ENCODE assay signal across 18 cellular contexts in genomic region chr5:76808142-76808691, GRCh38. TPM values are rescaled to one million over a fixed set of nuclear protein-coding genes. Genes with fewer than 3 reads are reported as not detected.
DNase-seq lines count a peak whose midpoint lies in the region; ATAC-seq and TF ChIP-seq lines count a peak whose summit lies in the region.
"Had no signal": no experiment of that assay in that cellular context is flagged by ENCODE, and none has a peak within 500 bp of the region (broad histone marks: within the 10 kb centered on the region; RNA-seq: fewer than 3 reads in every experiment).

No MANE protein-coding gene starts in this region.

- H2BK120ac ChIP-seq in mesendoderm (ENCODE audit: low read depth, low read length): no peak overlapping the region

- H3K36me3 Mint-ChIP-seq in Caco-2 (ENCODE audit: insufficient read depth, unreplicated experiment) (peaks cover 6% of the 10 kb centered on the region), endothelial cell (ENCODE audit: low read depth, unreplicated experiment) (peaks cover 7% of the 10 kb centered on the region), natural killer cell (no peaks in the 10 kb centered on the region)
- H3K36me3 Mint-ChIP-seq in activated naive CD4-positive, alpha-beta T cell treated with anti-CD3 and anti-CD28 coated beads, Interleukin-2, amount 10 ng/mL, durations not matched to agents 7 days and 5 days: no peaks in the 10 kb centered on the region

- WGBS in mesendoderm (ENCODE audit: extremely low coverage, insufficient coverage, low lambda C conversion rate): no CpG with 5 or more reads among the region's 5 CpGs

- no peak overlapping the region for H3K4me2 ChIP-seq in mesendoderm (ENCODE audit: low read length)

- peak overlapping the region; percentile 66 for H3K56ac ChIP-seq in mesendoderm (ENCODE audit: low read length)

- H3K79me2 ChIP-seq in mesendoderm (ENCODE audit: control insufficient read depth, insufficient read depth, low read length): no peaks in the 10 kb centered on the region

- H3K4me3 Mint-ChIP-seq in Caco-2 (ENCODE audit: unreplicated experiment): peak overlapping the region; percentile 9
- peak overlapping the region; percentile 19 for H3K4me3 Mint-ChIP-seq in endothelial cell (ENCODE audit: unreplicated experiment)
- no peak overlapping the region for H3K4me3 Mint-ChIP-seq in natural killer cell
- H3K4me3 Mint-ChIP-seq in activated naive CD4-positive, alpha-beta T cell treated with anti-CD3 and anti-CD28 coated beads, Interleukin-2, amount 10 ng/mL, durations not matched to agents 7 days and 5 days: no peak overlapping the region
- H3K4me3 Mint-ChIP-seq: activated T-helper 17 cell treated with anti-CD3 and anti-CD28 coated beads, Interleukin-2, amount 50 U/mL, for 72 hours; T-helper 1 cell treated with Interleukin-12 subunit alpha and Interleukin-12 subunit beta and Interleukin-4 antibody, amounts not matched to agents 30 μg/mL and 1 μg/mL, for 36 hours had no signal

- DNase-seq in Caco-2 (no peak), NCI-H524 treated with DMSO at 0.1 percent for 48 hours (lab: John Stamatoyannopoulos, UW) (peak; percentile 49), endothelial cell (ENCODE audit: low spot score) (no peak), mesendoderm (peak; percentile 94), natural killer cell (no peak)
- DNase-seq in activated naive CD4-positive, alpha-beta T cell treated with anti-CD3 and anti-CD28 coated beads, Interleukin-2, amount 10 ng/mL, durations not matched to agents 7 days and 5 days: no peak
- DNase-seq: DMS53; heart right ventricle; NCI-H2081 treated with DMSO at 0.1 percent for 48 hours; OCI-M1; psoas muscle; stimulated activated CD4-positive, alpha-beta T cell treated with anti-CD3 and anti-CD28 coated beads, Interleukin-4, amount 100 ng/mL, for 1 hour; stimulated activated naive CD4-positive, alpha-beta T cell had no signal

- no TSS peak for BruUV-seq in Caco-2 (replicated peaks; lab: Mats Ljungman, UMichigan)

- no peaks in the 10 kb centered on the region for H3K27me3 ChIP-seq in Caco-2 (replicated peaks; ENCODE audit: control insufficient read depth, insufficient read depth, low read length)
- no peaks in the 10 kb centered on the region for H3K27me3 ChIP-seq in mesendoderm (ENCODE audit: insufficient read depth, low read length, poor library complexity)
- H3K27me3 ChIP-seq: heart right ventricle had no signal

- H3K4me1 Mint-ChIP-seq in Caco-2 (ENCODE audit: low read depth, unreplicated experiment) (peaks cover 14% of the 10 kb centered on the region), endothelial cell (ENCODE audit: unreplicated experiment) (peaks cover 39% of the 10 kb centered on the region), natural killer cell (no peaks in the 10 kb centered on the region)
- H3K4me1 Mint-ChIP-seq in activated naive CD4-positive, alpha-beta T cell treated with anti-CD3 and anti-CD28 coated beads, Interleukin-2, amount 10 ng/mL, durations not matched to agents 7 days and 5 days: no peaks in the 10 kb centered on the region
- H3K4me1 Mint-ChIP-seq: activated T-helper 17 cell treated with anti-CD3 and anti-CD28 coated beads, Interleukin-2, amount 50 U/mL, for 72 hours had no signal

- H3K27me3 Mint-ChIP-seq in Caco-2 (ENCODE audit: insufficient read depth, unreplicated experiment): no peaks in the 10 kb centered on the region
- peaks cover 1% of the 10 kb centered on the region for H3K27me3 Mint-ChIP-seq in endothelial cell (ENCODE audit: unreplicated experiment)
- H3K27me3 Mint-ChIP-seq in natural killer cell (ENCODE audit: low read depth in 2 of 2): peaks cover 0 to 4% of the 10 kb centered on the region in 2 donors
- H3K27me3 Mint-ChIP-seq in activated naive CD4-positive, alpha-beta T cell treated with anti-CD3 and anti-CD28 coated beads, Interleukin-2, amount 10 ng/mL, durations not matched to agents 7 days and 5 days: peaks cover 20% of the 10 kb centered on the region
- H3K27me3 Mint-ChIP-seq: activated T-helper 17 cell treated with anti-CD3 and anti-CD28 coated beads, Interleukin-2, amount 50 U/mL, for 72 hours had no signal

- no peak overlapping the region for H3K23ac ChIP-seq in mesendoderm (ENCODE audit: low read length)

- H3K79me1 ChIP-seq in mesendoderm (ENCODE audit: low read length): no peaks in the 10 kb centered on the region

- no peak overlapping the region for H2AK5ac ChIP-seq in mesendoderm (ENCODE audit: low read length)

- intact Hi-C loops in Caco-2 (cut with micrococcal nuclease; ENCODE audit: unreplicated experiment): no loop called here
- intact Hi-C loops in natural killer cell (cut with micrococcal nuclease): no loop called here

- ATAC-seq in GM18909 (IDR thresholded peaks at IDR 0.05; ENCODE audit: poor library complexity, unreplicated experiment) (no peak), natural killer cell (no peak), HG02870 (IDR thresholded peaks at IDR 0.05; ENCODE audit: unreplicated experiment) (no peak)
- ATAC-seq: activated T-helper 17 cell treated with anti-CD3 and anti-CD28 coated beads, Interleukin-2, amount 50 U/mL, for 72 hours; psoas muscle had no signal

- peak overlapping the region; percentile 10 for H3K9ac ChIP-seq in mesendoderm (ENCODE audit: low read length)

- peaks cover 45% of the 10 kb centered on the region for H3K4me1 ChIP-seq in Caco-2
- peaks cover 11% of the 10 kb centered on the region for H3K4me1 ChIP-seq in mesendoderm (ENCODE audit: control insufficient read depth, low read depth, low read length)
- H3K4me1 ChIP-seq: psoas muscle had no signal

- POLR2A ChIA-PET in Caco-2 (lab: Charles Lee): interaction anchor here (3.6 kb wide), 1 partner anchor 11 kb away, joined by 35 read pairs; the partner anchor contains the start of gene F2RL1

- H3K27ac ChIP-seq in mesendoderm (ENCODE audit: low read depth, low read length): peak overlapping the region; percentile 88
- H3K27ac ChIP-seq: psoas muscle had no signal

- TF ChIP-seq CTCF in Caco-2 (IDR thresholded peaks at IDR 0.05; ENCODE audit: insufficient read depth in 1 of 2, low read depth in 1 of 2, low read length in 1 of 2, severe bottlenecking in 1 of 2, unreplicated experiment in 1 of 2) (no peak), endothelial cell (IDR thresholded peaks at IDR 0.05; ENCODE audit: unreplicated experiment) (no peak), natural killer cell (IDR thresholded peaks at IDR 0.05) (no peak)

- CTCF ChIA-PET in Caco-2 (lab: Charles Lee): interaction anchor here (1.2 kb wide), 1 partner anchor 10 kb away, joined by 3 read pairs; the partner anchor contains the start of gene F2RL1
- CTCF ChIA-PET in activated naive CD4-positive, alpha-beta T cell treated with anti-CD3 and anti-CD28 coated beads, Interleukin-2, amount 10 ng/mL, durations not matched to agents 7 days and 5 days (lab: Charles Lee): interaction anchor here (0.9 kb wide), 1 partner anchor 9 kb away, joined by 3 read pairs; no protein-coding TSS in a partner anchor

- H3K36me3 ChIP-seq in Caco-2 (ENCODE audit: control insufficient read depth, insufficient read depth, low read length): no peaks in the 10 kb centered on the region
- H3K36me3 ChIP-seq in mesendoderm (ENCODE audit: control insufficient read depth, insufficient read depth, low read length): no peaks in the 10 kb centered on the region
- H3K36me3 ChIP-seq: heart right ventricle had no signal

- no peaks in the 10 kb centered on the region for H3K9me3 ChIP-seq in Caco-2
- H3K9me3 ChIP-seq: heart right ventricle, psoas muscle had no signal

- peak overlapping the region; percentile 3 for H3K18ac ChIP-seq in mesendoderm (ENCODE audit: low read length)

- H3K4me3 ChIP-seq in Caco-2 (ENCODE audit: low read depth, low read length) (no peak overlapping the region), mesendoderm (ENCODE audit: low read length) (no peak overlapping the region)
- H3K4me3 ChIP-seq: heart right ventricle, psoas muscle had no signal

- H3K9me3 Mint-ChIP-seq in Caco-2 (ENCODE audit: unreplicated experiment) (no peaks in the 10 kb centered on the region), endothelial cell (ENCODE audit: unreplicated experiment) (no peaks in the 10 kb centered on the region), natural killer cell (no peaks in the 10 kb centered on the region)
- H3K9me3 Mint-ChIP-seq in activated naive CD4-positive, alpha-beta T cell treated with anti-CD3 and anti-CD28 coated beads, Interleukin-2, amount 10 ng/mL, durations not matched to agents 7 days and 5 days: no peaks in the 10 kb centered on the region
- H3K9me3 Mint-ChIP-seq: activated T-helper 17 cell treated with anti-CD3 and anti-CD28 coated beads, Interleukin-2, amount 50 U/mL, for 72 hours had no signal

- no peak overlapping the region for H2BK15ac ChIP-seq in mesendoderm (replicated peaks; ENCODE audit: low read depth)

- peak overlapping the region; percentile 66 for H3K4ac ChIP-seq in mesendoderm (ENCODE audit: low read depth, low read length)

- H4K8ac ChIP-seq in mesendoderm (ENCODE audit: low read depth, low read length): no peak overlapping the region

- H3K27ac Mint-ChIP-seq in Caco-2 (ENCODE audit: unreplicated experiment) (peak overlapping the region; percentile 91), endothelial cell (ENCODE audit: unreplicated experiment) (peak overlapping the region; percentile 65), natural killer cell (no peak overlapping the region)
- no peak overlapping the region for H3K27ac Mint-ChIP-seq in activated naive CD4-positive, alpha-beta T cell treated with anti-CD3 and anti-CD28 coated beads, Interleukin-2, amount 10 ng/mL, durations not matched to agents 7 days and 5 days
- H3K27ac Mint-ChIP-seq: activated T-helper 17 cell treated with anti-CD3 and anti-CD28 coated beads, Interleukin-2, amount 50 U/mL, for 72 hours; T-helper 1 cell treated with Interleukin-12 subunit alpha and Interleukin-12 subunit beta and Interleukin-4 antibody, amounts not matched to agents 30 μg/mL and 1 μg/mL, for 36 hours had no signal

- no peak overlapping the region for H4K5ac ChIP-seq in mesendoderm (ENCODE audit: low read length)

- H2BK5ac ChIP-seq in mesendoderm (ENCODE audit: low read length): peak overlapping the region; percentile 23

RNA-seq across cellular contexts. Expression of gene F2RL1, which starts 10.6 kb away (rescaled TPM):
- total RNA-seq in Caco-2 (2022) (50.0 and 51.8 TPM in 2 replicates), endothelial cell (ENCODE audit: unreplicated experiment) (141 TPM), natural killer cell (under 1 TPM in 2 of 3 donors, not detected in 1; 0.29 to 0.35 TPM)
- polyA plus RNA-seq in mesendoderm (2013, experiment 1 of 2): 36.3 TPM
- 35.7 TPM for polyA plus RNA-seq in mesendoderm (2013, experiment 2 of 2)

RNA-seq across cellular contexts. Expression of gene S100Z, which starts 41.6 kb away (rescaled TPM):
- total RNA-seq in Caco-2 (2022) (0.66 TPM in 1 of 2 replicates, not detected in the other), endothelial cell (ENCODE audit: unreplicated experiment) (0.38 TPM), natural killer cell (1 to 10 TPM in 1 of 3 donors, under 1 TPM in 2; 0.60 to 3.3 (median 0.91) TPM)
- polyA plus RNA-seq in mesendoderm (2013, experiment 1 of 2): 0.42 TPM
- polyA plus RNA-seq in mesendoderm (2013, experiment 2 of 2): 0.42 TPM
- total RNA-seq: M059J, psoas muscle had no signal

Comparison
In these comparisons a context has a peak if more than half of its experiments do, and no peak if none do; other contexts are left out.
1. DNase-seq: peak in NCI-H524 treated with DMSO at 0.1 percent for 48 hours (single experiment) and mesendoderm (single experiment); none in Caco-2 (0 of 2), endothelial cell (single experiment), natural killer cell (single experiment) and activated naive CD4-positive, alpha-beta T cell treated with anti-CD3 and anti-CD28 coated beads, Interleukin-2, amount 10 ng/mL, durations not matched to agents 7 days and 5 days (single experiment).
2. H3K27ac Mint-ChIP-seq: peak in Caco-2 (single experiment) and endothelial cell (single experiment); none in natural killer cell (0 of 2) and activated naive CD4-positive, alpha-beta T cell treated with anti-CD3 and anti-CD28 coated beads, Interleukin-2, amount 10 ng/mL, durations not matched to agents 7 days and 5 days (single experiment).
3. H3K4me3 Mint-ChIP-seq: peak in Caco-2 (single experiment) and endothelial cell (single experiment); none in natural killer cell (single experiment) and activated naive CD4-positive, alpha-beta T cell treated with anti-CD3 and anti-CD28 coated beads, Interleukin-2, amount 10 ng/mL, durations not matched to agents 7 days and 5 days (single experiment).
4. RNA of gene F2RL1, which starts 10.6 kb away (total RNA-seq): 141 TPM in endothelial cell (single experiment) and 50.0 to 51.8 TPM in Caco-2; 0.29 to 0.35 TPM in natural killer cell; every median in the first group is over 10 times any median in the second.